22 cellular contexts compared by ENCODE assay signal in genomic region chr12:113080692-113081091, GRCh38. TPM values are rescaled to one million over a fixed set of nuclear protein-coding genes. Genes with fewer than 3 reads are reported as not detected.
DNase-seq lines count a peak whose midpoint lies in the region; ATAC-seq and TF ChIP-seq lines count a peak whose summit lies in the region.
"Had no signal": no experiment of that assay in that cellular context is flagged by ENCODE, and none has a peak within 500 bp of the region (broad histone marks: within the 10 kb centered on the region; RNA-seq: fewer than 3 reads in every experiment).

No MANE protein-coding gene starts in this region.

- TF ChIP-seq CTCF in OCI-LY1 (IDR thresholded peaks at IDR 0.05; ENCODE audit: low read length) (no peak), fibroblast of mammary gland (conservative IDR thresholded peaks at IDR 0.05; ENCODE audit: control insufficient read depth, insufficient read depth, low read depth, low read length) (no peak)

- H2AFZ ChIP-seq in OCI-LY1 (ENCODE audit: low read length), result no peak overlapping the region
- H2AFZ ChIP-seq: GM23248 had no signal

- H3K27ac Mint-ChIP-seq in CD4-positive, alpha-beta memory T cell, result peak overlapping the region in 5 of 7 donors; percentile 19 to 73 (median 64)
- peak overlapping the region; percentile 1 for H3K27ac Mint-ChIP-seq in stimulated activated memory B cell treated with anti-CD40 and anti-IgM and Interleukin-4, amounts not matched to agents 10 μg/mL and 1 μg/mL and 100 μg/mL, for 72 hours
- H3K27ac Mint-ChIP-seq in activated T-helper 1 cell treated with anti-CD3 and anti-CD28 coated beads, Interleukin-12 subunit alpha, Interleukin-12 subunit beta, Interleukin-2, Interleukin-4 antibody, amounts not matched to agents 30 ng/mL and 10 ng/mL and 1 ng/mL, durations not matched to agents 14 hours and 24 hours and 36 hours, result no peak overlapping the region

- peaks cover 9% of the 10 kb centered on the region for H3K79me2 ChIP-seq in OCI-LY1 (ENCODE audit: insufficient read depth, low read length)

- peaks cover 21 to 59% (median 30%) of the 10 kb centered on the region in 4 donors for H3K4me1 Mint-ChIP-seq in CD4-positive, alpha-beta memory T cell
- peaks cover 90% of the 10 kb centered on the region for H3K4me1 Mint-ChIP-seq in stimulated activated memory B cell treated with anti-CD40 and anti-IgM and Interleukin-4, amounts not matched to agents 10 μg/mL and 1 μg/mL and 100 μg/mL, for 72 hours
- peaks cover 1% of the 10 kb centered on the region for H3K4me1 Mint-ChIP-seq in activated T-helper 1 cell treated with anti-CD3 and anti-CD28 coated beads, Interleukin-12 subunit alpha, Interleukin-12 subunit beta, Interleukin-2, Interleukin-4 antibody, amounts not matched to agents 30 ng/mL and 10 ng/mL and 1 ng/mL, durations not matched to agents 14 hours and 24 hours and 36 hours (ENCODE audit: low read depth)

- H4K20me1 ChIP-seq in OCI-LY1 (ENCODE audit: insufficient read depth, low read length), result no peaks in the 10 kb centered on the region

- DNase-seq in CD4-positive, alpha-beta memory T cell, result no peak
- DNase-seq in fibroblast of mammary gland (ENCODE audit: low read depth) (peak; percentile 8), KG1 (lab: John Stamatoyannopoulos, UW) (no peak)
- DNase-seq in activated T-helper 1 cell treated with anti-CD3 and anti-CD28 coated beads, Interleukin-12 subunit alpha, Interleukin-12 subunit beta, Interleukin-2, Interleukin-4 antibody, amounts not matched to agents 30 ng/mL and 10 ng/mL and 1 ng/mL, durations not matched to agents 14 hours and 24 hours and 36 hours (ENCODE audit: low spot score), result no peak
- DNase-seq: BE2C; COR-L47; DMS79; GM23248; H9; NCI-H1105; NCI-H146; NCI-H2029 treated with DMSO at 0.1 percent for 48 hours; NCI-H226; NCI-H774; NK-92 treated with Interleukin-12 subunit alpha and Interleukin-12 subunit beta, amount 100 ng/mL, for 24 hours; OCI-M1; SJCRH30 had no signal

- intact Hi-C loops in CD4-positive, alpha-beta memory T cell (cut with micrococcal nuclease), result no loop called here
- intact Hi-C loops in activated T-helper 1 cell treated with anti-CD3 and anti-CD28 coated beads, Interleukin-12 subunit alpha, Interleukin-12 subunit beta, Interleukin-2, Interleukin-4 antibody, amounts not matched to agents 30 ng/mL and 10 ng/mL and 1 ng/mL, durations not matched to agents 14 hours and 24 hours and 36 hours (cut with micrococcal nuclease), result no loop called here

- no peaks in the 10 kb centered on the region for H3K9me3 ChIP-seq in CD4-positive, alpha-beta memory T cell (ENCODE audit: control insufficient read depth in 1 of 2, low read length in 2 of 2)
- H3K9me3 ChIP-seq in OCI-LY1 (ENCODE audit: low read length), result no peaks in the 10 kb centered on the region
- H3K9me3 ChIP-seq: BE2C, SJCRH30 had no signal

- H3K27me3 ChIP-seq in CD4-positive, alpha-beta memory T cell (ENCODE audit: insufficient read depth, low read length), result no peaks in the 10 kb centered on the region
- no peaks in the 10 kb centered on the region for H3K27me3 ChIP-seq in OCI-LY1 (ENCODE audit: insufficient read depth, low read length)
- H3K27me3 ChIP-seq: BE2C had no signal

- no peak overlapping the region for H3K27ac ChIP-seq in CD4-positive, alpha-beta memory T cell (ENCODE audit: low read depth, low read length)
- peak overlapping the region; percentile 97 for H3K27ac ChIP-seq in OCI-LY1 (ENCODE audit: low read depth, low read length, poor library complexity, severe bottlenecking)
- H3K27ac ChIP-seq: GM23248, SJCRH30 had no signal

- no peaks in the 10 kb centered on the region for H3K36me3 ChIP-seq in CD4-positive, alpha-beta memory T cell (ENCODE audit: insufficient read depth, low read length)
- peaks cover 88% of the 10 kb centered on the region for H3K36me3 ChIP-seq in OCI-LY1 (ENCODE audit: insufficient read depth, low read length)
- H3K36me3 ChIP-seq: BE2C, SJCRH30 had no signal

- H3K9me2 ChIP-seq in OCI-LY1 (ENCODE audit: low read depth, low read length), result no peaks in the 10 kb centered on the region

- CTCF ChIA-PET in CD4-positive, alpha-beta memory T cell (lab: Charles Lee; ENCODE audit: partially characterized antibody), result interaction anchor here (1.0 to 2.0 kb wide), 2 partner anchors 10 to 32 kb away, joined by 3 to 6 read pairs; no protein-coding TSS in a partner anchor

- H3K9me3 Mint-ChIP-seq in CD4-positive, alpha-beta memory T cell, result no peaks in the 10 kb centered on the region
- H3K9me3 Mint-ChIP-seq in stimulated activated memory B cell treated with anti-CD40 and anti-IgM and Interleukin-4, amounts not matched to agents 10 μg/mL and 1 μg/mL and 100 μg/mL, for 72 hours, result no peaks in the 10 kb centered on the region
- no peaks in the 10 kb centered on the region for H3K9me3 Mint-ChIP-seq in activated T-helper 1 cell treated with anti-CD3 and anti-CD28 coated beads, Interleukin-12 subunit alpha, Interleukin-12 subunit beta, Interleukin-2, Interleukin-4 antibody, amounts not matched to agents 30 ng/mL and 10 ng/mL and 1 ng/mL, durations not matched to agents 14 hours and 24 hours and 36 hours
- H3K9me3 Mint-ChIP-seq: H9 had no signal

- H3K9ac ChIP-seq in OCI-LY1 (ENCODE audit: low read length), result peak overlapping the region; percentile 21; the same call in 1 of the 2 replicates
- H3K9ac ChIP-seq: GM23248, KMS-11 had no signal

- ATAC-seq in stimulated activated memory B cell treated with anti-CD40 and anti-IgM and Interleukin-4, amounts not matched to agents 10 μg/mL and 1 μg/mL and 100 μg/mL, for 72 hours, result no peak
- no peak for ATAC-seq in GM18870 (IDR thresholded peaks at IDR 0.05; ENCODE audit: unreplicated experiment)
- ATAC-seq: GM12878 had no signal

- peaks cover 24% of the 10 kb centered on the region for H3F3A ChIP-seq in OCI-LY1 (ENCODE audit: insufficient read depth, low read length)

- H3K4me1 ChIP-seq in CD4-positive, alpha-beta memory T cell (ENCODE audit: insufficient read depth, low read length), result peaks cover 10% of the 10 kb centered on the region
- peaks cover 99% of the 10 kb centered on the region for H3K4me1 ChIP-seq in OCI-LY1 (ENCODE audit: insufficient read depth, low read length, severe bottlenecking)
- H3K4me1 ChIP-seq: BE2C, SJCRH30 had no signal

- H3K27me3 Mint-ChIP-seq in CD4-positive, alpha-beta memory T cell, result no peaks in the 10 kb centered on the region
- H3K27me3 Mint-ChIP-seq in stimulated activated memory B cell treated with anti-CD40 and anti-IgM and Interleukin-4, amounts not matched to agents 10 μg/mL and 1 μg/mL and 100 μg/mL, for 72 hours, result no peaks in the 10 kb centered on the region
- no peaks in the 10 kb centered on the region for H3K27me3 Mint-ChIP-seq in activated T-helper 1 cell treated with anti-CD3 and anti-CD28 coated beads, Interleukin-12 subunit alpha, Interleukin-12 subunit beta, Interleukin-2, Interleukin-4 antibody, amounts not matched to agents 30 ng/mL and 10 ng/mL and 1 ng/mL, durations not matched to agents 14 hours and 24 hours and 36 hours (ENCODE audit: insufficient read depth)

- POLR2A ChIA-PET in CD4-positive, alpha-beta memory T cell (lab: Charles Lee; ENCODE audit: partially characterized antibody), result interaction anchor here (1.7 kb wide), 1 partner anchor 9 kb away, joined by 5 read pairs; no protein-coding TSS in a partner anchor

- peak overlapping the region; percentile 11; the same call in 1 of the 2 replicates for H3K4me2 ChIP-seq in OCI-LY1 (ENCODE audit: low read length)
- H3K4me2 ChIP-seq: KMS-11 had no signal

- H3K36me3 Mint-ChIP-seq in CD4-positive, alpha-beta memory T cell, result peaks cover 15 to 32% of the 10 kb centered on the region in 2 donors
- peaks cover 52% of the 10 kb centered on the region for H3K36me3 Mint-ChIP-seq in stimulated activated memory B cell treated with anti-CD40 and anti-IgM and Interleukin-4, amounts not matched to agents 10 μg/mL and 1 μg/mL and 100 μg/mL, for 72 hours
- H3K36me3 Mint-ChIP-seq in activated T-helper 1 cell treated with anti-CD3 and anti-CD28 coated beads, Interleukin-12 subunit alpha, Interleukin-12 subunit beta, Interleukin-2, Interleukin-4 antibody, amounts not matched to agents 30 ng/mL and 10 ng/mL and 1 ng/mL, durations not matched to agents 14 hours and 24 hours and 36 hours (ENCODE audit: low read depth), result no peaks in the 10 kb centered on the region

- H3K4me3 ChIP-seq in CD4-positive, alpha-beta memory T cell (ENCODE audit: low read length in 2 of 2), result no peak overlapping the region
- H3K4me3 ChIP-seq in OCI-LY1 (ENCODE audit: low read depth, low read length, poor library complexity, severe bottlenecking) (no peak overlapping the region), fibroblast of mammary gland (ENCODE audit: control insufficient read depth, low read depth, low read length) (no peak overlapping the region)
- H3K4me3 ChIP-seq: GM12878, GM23248, SJCRH30 had no signal

- H3K4me3 Mint-ChIP-seq in CD4-positive, alpha-beta memory T cell, result no peak overlapping the region
- H3K4me3 Mint-ChIP-seq in stimulated activated memory B cell treated with anti-CD40 and anti-IgM and Interleukin-4, amounts not matched to agents 10 μg/mL and 1 μg/mL and 100 μg/mL, for 72 hours, result no peak overlapping the region
- H3K4me3 Mint-ChIP-seq in activated T-helper 1 cell treated with anti-CD3 and anti-CD28 coated beads, Interleukin-12 subunit alpha, Interleukin-12 subunit beta, Interleukin-2, Interleukin-4 antibody, amounts not matched to agents 30 ng/mL and 10 ng/mL and 1 ng/mL, durations not matched to agents 14 hours and 24 hours and 36 hours, result no peak overlapping the region
- H3K4me3 Mint-ChIP-seq: H9 had no signal

RNA-seq across cellular contexts. Expression of gene DTX1, which starts 24.2 kb away (rescaled TPM):
- total RNA-seq in CD4-positive, alpha-beta memory T cell, result 1 to 10 TPM; 7.0 to 7.5 TPM
- polyA plus RNA-seq in CD4-positive, alpha-beta memory T cell, result 1 to 10 TPM in 1 of 2 donors, under 1 TPM in 1; 0.30 to 4.1 TPM
- 0.29 TPM in 2 replicates for total RNA-seq in activated T-helper 1 cell treated with anti-CD3 and anti-CD28 coated beads, Interleukin-12 subunit alpha, Interleukin-12 subunit beta, Interleukin-2, Interleukin-4 antibody, amounts not matched to agents 30 ng/mL and 10 ng/mL and 1 ng/mL, durations not matched to agents 14 hours and 24 hours and 36 hours
- total RNA-seq: GM23248, SJCRH30 had no signal
- polyA plus RNA-seq: GM23248 had no signal

RNA-seq across cellular contexts. Expression of gene RASAL1, which starts 54.9 kb away (rescaled TPM):
- total RNA-seq in CD4-positive, alpha-beta memory T cell, result 1 to 10 TPM in 1 of 2 experiments, under 1 TPM in 1; 0.58 to 1.4 TPM
- polyA plus RNA-seq in CD4-positive, alpha-beta memory T cell, result under 1 TPM; 0.10 to 0.68 TPM
- 0.10 and 0.34 TPM in 2 replicates for total RNA-seq in activated T-helper 1 cell treated with anti-CD3 and anti-CD28 coated beads, Interleukin-12 subunit alpha, Interleukin-12 subunit beta, Interleukin-2, Interleukin-4 antibody, amounts not matched to agents 30 ng/mL and 10 ng/mL and 1 ng/mL, durations not matched to agents 14 hours and 24 hours and 36 hours
- total RNA-seq: GM23248, SJCRH30 had no signal
- polyA plus RNA-seq: GM23248 had no signal
